8 cellular contexts compared by ENCODE assay signal in genomic region chr2:47697681-47698435, GRCh38.
DNase-seq lines count a peak whose midpoint lies in the region; ATAC-seq and TF ChIP-seq lines count a peak whose summit lies in the region.
"Not testable (repeated sequence)": the region's sequence is repeated elsewhere in the genome, so short reads cannot be mapped to it uniquely, and the experiment has no call there.

No MANE protein-coding gene starts in this region.

- H3K9me3 Mint-ChIP-seq in GM23338: peaks cover 38% of the 10 kb centered on the region
- H3K9me3 Mint-ChIP-seq in activated B cell treated with CpG ODN at 0.5 μM for 24 hours, neural progenitor cell, type B pancreatic cell: not testable (repeated sequence)

- H3K36me3 ChIP-seq in BLaER1 treated with 17β-estradiol and CSF1 and Interleukin-3, amounts not matched to agents 10 nM and 100 nM: peaks cover 0 to 42% (median 7%) of the 10 kb centered on the region in 11 experiments; a peak in 11 of 22 replicates
- H3K36me3 ChIP-seq in GM23338 (ENCODE audit: insufficient read depth); hepatocyte (replicated peaks; ENCODE audit: insufficient read depth, low read depth); mesendoderm (ENCODE audit: control insufficient read depth, insufficient read depth, low read length); neural progenitor cell: not testable (repeated sequence)

- TF ChIP-seq CTCF in GM23338 (conservative IDR thresholded peaks at IDR 0.05; ENCODE audit: low read depth in 2 of 2); activated B cell treated with CpG ODN at 0.5 μM for 24 hours (IDR thresholded peaks at IDR 0.05); hepatocyte (IDR thresholded peaks at IDR 0.05; ENCODE audit: poor library complexity); neural progenitor cell (IDR thresholded peaks at IDR 0.05); type B pancreatic cell (conservative IDR thresholded peaks at IDR 0.05): not testable (repeated sequence)

- peak overlapping the region; percentile 61 for H2BK5ac ChIP-seq in mesendoderm (ENCODE audit: low read length)

- peak overlapping the region; percentile 59 to 94 (median 86); a peak in 21 of 22 replicates for H3K9ac ChIP-seq in BLaER1 treated with 17β-estradiol and CSF1 and Interleukin-3, amounts not matched to agents 10 nM and 100 nM
- peak overlapping the region; percentile 27 for H3K9ac ChIP-seq in mesendoderm (ENCODE audit: low read length)
- not testable (repeated sequence) for H3K9ac ChIP-seq in neural progenitor cell

- H3K4me1 Mint-ChIP-seq in GM23338 (peaks cover 57% of the 10 kb centered on the region), activated B cell treated with CpG ODN at 0.5 μM for 24 hours (peaks cover 71% of the 10 kb centered on the region), neural progenitor cell (peaks cover 38% of the 10 kb centered on the region), type B pancreatic cell (ENCODE audit: unreplicated experiment) (peaks cover 28% of the 10 kb centered on the region)

- DNase-seq in GM23338 (ENCODE audit: low spot score); activated B cell treated with CpG ODN at 0.5 μM for 24 hours; type B pancreatic cell (ENCODE audit: extremely low spot score, unreplicated experiment): not testable (repeated sequence)
- DNase-seq in NAMALWA (ENCODE audit: low spot score): peak; percentile 38
- DNase-seq in hepatocyte (ENCODE audit: low spot score): peak; percentile 15
- peak; percentile 77 for DNase-seq in mesendoderm
- DNase-seq in neural progenitor cell (ENCODE audit: low spot score): peak; percentile 32

- H4K5ac ChIP-seq in mesendoderm (ENCODE audit: low read length): not testable (repeated sequence)

- H3K27ac Mint-ChIP-seq in GM23338 (peak overlapping the region; percentile 97), activated B cell treated with CpG ODN at 0.5 μM for 24 hours (peak overlapping the region; percentile 87), type B pancreatic cell (peak overlapping the region; percentile 74)
- H3K27ac Mint-ChIP-seq in neural progenitor cell: not testable (repeated sequence)

- peak overlapping the region; percentile 91 for H4K8ac ChIP-seq in mesendoderm (ENCODE audit: low read depth, low read length)

- H3K9me3 ChIP-seq in BLaER1 treated with 17β-estradiol and CSF1 and Interleukin-3, amounts not matched to agents 10 nM and 100 nM (replicated peaks in 1 of 11); hepatocyte (ENCODE audit: low read depth): not testable (repeated sequence)
- H3K9me3 ChIP-seq in neural progenitor cell (ENCODE audit: low read depth): peaks cover 10% of the 10 kb centered on the region

- not testable (repeated sequence) for H3K79me1 ChIP-seq in mesendoderm (ENCODE audit: low read length)

- not testable (repeated sequence) for H2AFZ ChIP-seq in GM23338; hepatocyte; neural progenitor cell (replicated peaks)

- peak overlapping the region; percentile 43 to 79 (median 68); a peak in 19 of 20 replicates for H3K4me3 ChIP-seq in BLaER1 treated with 17β-estradiol and CSF1 and Interleukin-3, amounts not matched to agents 10 nM and 100 nM
- not testable (repeated sequence) for H3K4me3 ChIP-seq in GM23338; hepatocyte; mesendoderm (ENCODE audit: low read length); neural progenitor cell

- peaks cover 45 to 98% (median 84%) of the 10 kb centered on the region in 10 experiments for H3K4me1 ChIP-seq in BLaER1 treated with 17β-estradiol and CSF1 and Interleukin-3, amounts not matched to agents 10 nM and 100 nM
- peaks cover 37% of the 10 kb centered on the region for H3K4me1 ChIP-seq in GM23338 (ENCODE audit: insufficient read depth)
- peaks cover 19% of the 10 kb centered on the region for H3K4me1 ChIP-seq in hepatocyte (ENCODE audit: insufficient read depth)
- H3K4me1 ChIP-seq in mesendoderm (ENCODE audit: control insufficient read depth, low read depth, low read length): not testable (repeated sequence)
- peaks cover 42% of the 10 kb centered on the region for H3K4me1 ChIP-seq in neural progenitor cell

- not testable (repeated sequence) for H3K9me2 ChIP-seq in GM23338 (ENCODE audit: insufficient read depth); hepatocyte (replicated peaks; ENCODE audit: insufficient read depth)

- H3K4ac ChIP-seq in mesendoderm (ENCODE audit: low read depth, low read length): peak overlapping the region; percentile 91

- H3F3A ChIP-seq in GM23338 (replicated peaks; ENCODE audit: low read depth) (peaks cover 14% of the 10 kb centered on the region; the same call in 1 of the 2 replicates), neural progenitor cell (ENCODE audit: low read depth) (peaks cover 54% of the 10 kb centered on the region)

- H2BK120ac ChIP-seq in mesendoderm (ENCODE audit: low read depth, low read length): peak overlapping the region; percentile 99

- H3K79me2 ChIP-seq in GM23338 (replicated peaks; ENCODE audit: insufficient read depth); hepatocyte; mesendoderm (ENCODE audit: control insufficient read depth, insufficient read depth, low read length); neural progenitor cell (ENCODE audit: low read depth): not testable (repeated sequence)

- H3K56ac ChIP-seq in mesendoderm (ENCODE audit: low read length): peak overlapping the region; percentile 73

- POLR2A ChIA-PET in activated B cell treated with CpG ODN at 0.5 μM for 24 hours (lab: Charles Lee): interaction anchor here (0.8 to 4.4 kb wide), 4 partner anchors 26 to 70 kb away, joined by 3 to 26 read pairs (median 7); no protein-coding TSS in a partner anchor

- WGBS in hepatocyte (ENCODE audit: low lambda C conversion rate, missing lambda C conversion rate): 38% methylated on average over 14 of the region's 14 CpGs
- no CpG with 5 or more reads among the region's 14 CpGs for WGBS in mesendoderm (ENCODE audit: extremely low coverage, insufficient coverage, low lambda C conversion rate)

- H3K18ac ChIP-seq in mesendoderm (ENCODE audit: low read length): peak overlapping the region; percentile 99

- not testable (repeated sequence) for ATAC-seq in GM23338; activated B cell treated with CpG ODN at 0.5 μM for 24 hours (ENCODE audit: low read depth)

- H3K4me2 ChIP-seq in BLaER1 treated with 17β-estradiol and CSF1 and Interleukin-3, amounts not matched to agents 10 nM and 100 nM: peak overlapping the region; percentile 81 to 98 (median 92)
- H3K4me2 ChIP-seq in GM23338: peak overlapping the region; percentile 50
- peak overlapping the region; percentile 42 for H3K4me2 ChIP-seq in hepatocyte
- H3K4me2 ChIP-seq in mesendoderm (ENCODE audit: low read length): not testable (repeated sequence)
- H3K4me2 ChIP-seq in neural progenitor cell: peak overlapping the region; percentile 66

- not testable (repeated sequence) for H3K23ac ChIP-seq in mesendoderm (ENCODE audit: low read length)

- peak overlapping the region; percentile 18; the same call in 1 of the 3 replicates for H3K4me3 Mint-ChIP-seq in GM23338
- H3K4me3 Mint-ChIP-seq in activated B cell treated with CpG ODN at 0.5 μM for 24 hours: peak overlapping the region; percentile 67
- not testable (repeated sequence) for H3K4me3 Mint-ChIP-seq in neural progenitor cell
- H3K4me3 Mint-ChIP-seq in type B pancreatic cell: peak overlapping the region; percentile 31

- H4K20me1 ChIP-seq in BLaER1 treated with 17β-estradiol and CSF1 and Interleukin-3, amounts not matched to agents 10 nM and 100 nM; GM23338 (replicated peaks; ENCODE audit: insufficient read depth); hepatocyte (ENCODE audit: insufficient read depth, poor library complexity, severe bottlenecking); neural progenitor cell (ENCODE audit: low read depth): not testable (repeated sequence)

- peaks cover 18% of the 10 kb centered on the region for H3K27me3 Mint-ChIP-seq in GM23338 (ENCODE audit: insufficient read depth, low read depth, poor library complexity)
- H3K27me3 Mint-ChIP-seq in activated B cell treated with CpG ODN at 0.5 μM for 24 hours; neural progenitor cell (ENCODE audit: insufficient read depth, low read depth); type B pancreatic cell: not testable (repeated sequence)

- intact Hi-C loops in activated B cell treated with CpG ODN at 0.5 μM for 24 hours (cut with micrococcal nuclease): loop anchor here (1.0 to 5.0 kb wide), 2 partner anchors 26 to 39 kb away; no protein-coding TSS in a partner anchor

- H3K27ac ChIP-seq in BLaER1 treated with 17β-estradiol and CSF1 and Interleukin-3, amounts not matched to agents 10 nM and 100 nM: peak overlapping the region in 10 of 11 experiments; percentile 57 to 95 (median 90); a peak in 20 of 22 replicates
- peak overlapping the region; percentile 97 for H3K27ac ChIP-seq in GM23338 (ENCODE audit: low read depth)
- peak overlapping the region; percentile 52 for H3K27ac ChIP-seq in hepatocyte
- H3K27ac ChIP-seq in mesendoderm (ENCODE audit: low read depth, low read length): peak overlapping the region; percentile 83
- H3K27ac ChIP-seq in neural progenitor cell: peak overlapping the region; percentile 79

- H2AK5ac ChIP-seq in mesendoderm (ENCODE audit: low read length): not testable (repeated sequence)

- peaks cover 39% of the 10 kb centered on the region for H3K36me3 Mint-ChIP-seq in GM23338 (ENCODE audit: low read depth)
- H3K36me3 Mint-ChIP-seq in activated B cell treated with CpG ODN at 0.5 μM for 24 hours (ENCODE audit: low read depth); neural progenitor cell; type B pancreatic cell: not testable (repeated sequence)

- not testable (repeated sequence) for H2BK15ac ChIP-seq in mesendoderm (replicated peaks; ENCODE audit: low read depth)

- CTCF ChIA-PET in activated B cell treated with CpG ODN at 0.5 μM for 24 hours (lab: Charles Lee): not testable (repeated sequence)

- not testable (repeated sequence) for H3K27me3 ChIP-seq in BLaER1 treated with 17β-estradiol and CSF1 and Interleukin-3, amounts not matched to agents 10 nM and 100 nM; GM23338 (ENCODE audit: insufficient read depth); hepatocyte; mesendoderm (ENCODE audit: insufficient read depth, low read length, poor library complexity); neural progenitor cell
